ENCODE assay signal across 18 cellular contexts in genomic region chr9:130399768-130400167, GRCh38.
"Had no signal": no experiment of that assay in that cellular context is flagged by ENCODE, and none has a peak within 500 bp of the region (broad histone marks: within the 10 kb centered on the region; RNA-seq: fewer than 3 reads in every experiment).

No MANE protein-coding gene starts in this region.

- ATAC-seq: HepG2 had no signal

- DNase-seq: IMR-90, Karpas-422, KG1, MG63, NCI-H1092, NCI-H1105 treated with DMSO at 0.1 percent for 48 hours, NCI-H1417 treated with DMSO at 0.1 percent for 48 hours, NCI-H146, NCI-H1694 treated with DMSO at 0.1 percent for 48 hours, NCI-H1930, NCI-H2081, NCI-H2107, NCI-H2227 treated with DMSO at 0.1 percent for 48 hours, NCI-H524, NCI-H526 treated with DMSO at 0.1 percent for 48 hours, NCI-H748 treated with DMSO at 0.1 percent for 48 hours, SHP77 had no signal
